ENCODE assay signal across 20 cellular contexts in genomic region chr14:35750202-35750904, GRCh38. TPM values are rescaled to one million over a fixed set of nuclear protein-coding genes. Genes with fewer than 3 reads are reported as not detected.
DNase-seq lines count a peak whose midpoint lies in the region; ATAC-seq, FAIRE-seq and TF ChIP-seq lines count a peak whose summit lies in the region.
"Had no signal": no experiment of that assay in that cellular context is flagged by ENCODE, and none has a peak within 500 bp of the region (broad histone marks: within the 10 kb centered on the region; RNA-seq: fewer than 3 reads in every experiment).

No MANE protein-coding gene starts in this region.

- CTCF ChIA-PET in GM12878 (lab: Yijun Ruan, JAX), result no interaction called here

- BruUV-seq in GM12878 (replicated peaks; lab: Mats Ljungman, UMichigan), result no TSS peak

- TF ChIP-seq CTCF in GM12878 (IDR thresholded peaks at IDR 0.05 in 2 of 3, conservative IDR thresholded peaks at IDR 0.05 in 1 of 3; ENCODE audit: control insufficient read depth in 2 of 3, extremely low read depth in 1 of 3, insufficient read depth in 1 of 3, low read depth in 3 of 3, low read length in 3 of 3), result no peak
- no peak for TF ChIP-seq CTCF in upper lobe of left lung (IDR thresholded peaks at IDR 0.05)

- no peak overlapping the region for H2AFZ ChIP-seq in GM12878 (ENCODE audit: control insufficient read depth, low read depth, low read length)
- H2AFZ ChIP-seq: GM23338 had no signal

- in situ Hi-C loops in GM12878 (cut with MboI), result no loop called here

- H3K4me1 ChIP-seq in GM12878 (ENCODE audit: control insufficient read depth, insufficient read depth, low read length), result no peaks in the 10 kb centered on the region
- H3K4me1 ChIP-seq in upper lobe of left lung, result no peaks in the 10 kb centered on the region
- H3K4me1 ChIP-seq: Caco-2 had no signal

- intact Hi-C loops in GM12878 (cut with micrococcal nuclease; ENCODE audit: unreplicated experiment), result no loop called here

- no peak overlapping the region for H3K4me2 ChIP-seq in GM12878 (ENCODE audit: control insufficient read depth, insufficient read depth)
- H3K4me2 ChIP-seq: GM23338 had no signal

- WGBS in GM12878 (ENCODE audit: insufficient coverage, insufficient replicate concordance, low lambda C conversion rate, missing lambda C conversion rate), result 98% methylated on average over 6 of the region's 6 CpGs
- WGBS in upper lobe of left lung, 2 donors, result 93 to 95% methylated on average over 6 of the region's 6 CpGs

- TF ChIP-seq EP300 in GM12878 (IDR thresholded peaks at IDR 0.05; ENCODE audit: borderline replicate concordance in 1 of 2, control insufficient read depth in 1 of 2, low read depth in 2 of 2, low read length in 2 of 2) (no peak), upper lobe of left lung (IDR thresholded peaks at IDR 0.05) (no peak)

- FAIRE-seq in A204.1 (lab: Jason Lieb, UNC) (peak; percentile 61), GM12878 (lab: Jason Lieb, UNC) (peak; percentile 59), H54 (lab: Jason Lieb, UNC) (no peak)
- FAIRE-seq: GM19239, K562, RCC 7860 had no signal

- DNase-seq in GM12878 (ENCODE audit: low read depth, low spot score) (no peak), inferior parietal cortex (ENCODE audit: extremely low spot score) (peak; percentile 19), pons (ENCODE audit: low spot score) (peak; percentile 71), H54 (ENCODE audit: insufficient read length, low spot score) (no peak), upper lobe of left lung (no peak)
- no peak for DNase-seq in stimulated activated CD4-positive, alpha-beta T cell treated with anti-CD3 and anti-CD28 coated beads, Interleukin-4, amount 100 ng/mL, for 24 hours
- DNase-seq: Caco-2; CD4-positive, alpha-beta T cell; DMS153; GDM1; NCI-H1105 treated with DMSO at 0.1 percent for 48 hours; NCI-H1694; NK-92 treated with Interleukin-12 subunit alpha and Interleukin-12 subunit beta, amount 100 ng/mL, for 24 hours had no signal

- RAD21 ChIA-PET in GM12878 (lab: Charles Lee; ENCODE audit: unreplicated experiment), result no interaction called here

- peaks cover 0 to 4% of the 10 kb centered on the region in 2 experiments; a peak in 2 of 4 replicates for H3K36me3 ChIP-seq in GM12878 (ENCODE audit: control insufficient read depth in 2 of 2, insufficient read depth in 2 of 2, low read length in 1 of 2)
- H3K36me3 ChIP-seq in upper lobe of left lung, result peaks cover 2 to 60% (median 6%) of the 10 kb centered on the region in 4 donors

- H3K27me3 ChIP-seq in GM12878 (replicated peaks in 1 of 2; ENCODE audit: control insufficient read depth in 2 of 2, insufficient read depth in 2 of 2, low read length in 1 of 2) (no peaks in the 10 kb centered on the region), upper lobe of left lung (no peaks in the 10 kb centered on the region)

- no peak for TF ChIP-seq POLR2A in GM12878 (IDR thresholded peaks at IDR 0.05; ENCODE audit: low read depth, low read length)
- no peak for TF ChIP-seq POLR2A in H54 (IDR thresholded peaks at IDR 0.05; ENCODE audit: low read depth, low read length)
- no peak for TF ChIP-seq POLR2A in upper lobe of left lung (IDR thresholded peaks at IDR 0.05)

- H3K9me3 ChIP-seq in GM12878 (replicated peaks; ENCODE audit: control insufficient read depth, insufficient read depth, low read length), result no peaks in the 10 kb centered on the region
- H3K9me3 ChIP-seq in upper lobe of left lung, result no peaks in the 10 kb centered on the region
- H3K9me3 ChIP-seq: Caco-2 had no signal

- H3K79me2 ChIP-seq in GM12878 (ENCODE audit: control insufficient read depth, insufficient read depth, low read length), result no peaks in the 10 kb centered on the region

- no peaks in the 10 kb centered on the region for H4K20me1 ChIP-seq in GM12878 (ENCODE audit: control insufficient read depth, insufficient read depth)

- H3K27ac ChIP-seq in GM12878 (ENCODE audit: control insufficient read depth, insufficient read depth), result no peak overlapping the region
- no peak overlapping the region for H3K27ac ChIP-seq in upper lobe of left lung

- SMC1A ChIA-PET in GM12878 (lab: Charles Lee; ENCODE audit: uncharacterized antibody, unreplicated experiment), result no interaction called here

- no peak for ATAC-seq in GM12878
- ATAC-seq in HG03565 (IDR thresholded peaks at IDR 0.05; ENCODE audit: unreplicated experiment), result no peak
- no peak for ATAC-seq in upper lobe of left lung (ENCODE audit: low FRiP score in 2 of 2)
- ATAC-seq: GM23338, K562, Right ventricle myocardium inferior had no signal

- POLR2A ChIA-PET in GM12878 (lab: Charles Lee), result no interaction called here

- TF ChIP-seq RAD21 in GM12878 (IDR thresholded peaks at IDR 0.05; ENCODE audit: insufficient read depth, low read depth, low read length), result no peak

- H3K4me3 ChIP-seq in GM12878, result no peak overlapping the region
- no peak overlapping the region for H3K4me3 ChIP-seq in upper lobe of left lung
- H3K4me3 ChIP-seq: GM23338, K562 had no signal

- no peak overlapping the region for H3K9ac ChIP-seq in GM12878 (ENCODE audit: control insufficient read depth, insufficient read depth, low read length)

TF ChIP-seq in GM12878, 131 proteins besides CTCF, POLR2A, EP300 and RAD21:
- TF ChIP-seq YBX1 (IDR thresholded peaks at IDR 0.05) (no peak), POLR2AphosphoS2 (IDR thresholded peaks at IDR 0.05; ENCODE audit: low read depth, low read length) (no peak), SRF (IDR thresholded peaks at IDR 0.05; ENCODE audit: low read depth in 2 of 2, low read length in 2 of 2) (no peak), IRF3 (IDR thresholded peaks at IDR 0.05) (no peak), SUZ12 (IDR thresholded peaks at IDR 0.05; ENCODE audit: unreplicated experiment) (no peak), KAT2A (conservative IDR thresholded peaks at IDR 0.05; ENCODE audit: control insufficient read depth, low read depth, low read length) (no peak), TCF7 (IDR thresholded peaks at IDR 0.05; ENCODE audit: borderline replicate concordance) (no peak), PAX8 (IDR thresholded peaks at IDR 0.05) (no peak), PAX5 (IDR thresholded peaks at IDR 0.05; ENCODE audit: borderline replicate concordance, low read depth, low read length) (no peak)

RNA-seq across cellular contexts. Expression of gene RALGAPA1, which starts 58.7 kb away (rescaled TPM):
- total RNA-seq in GM12878 (2013; cell fraction: nucleolus; rRNA removed), result 118 and 125 TPM in 2 replicates
- total RNA-seq in GM12878 (2014; rRNA removed) (15.5 and 22.3 TPM in 2 replicates), GM12878 (2014; rRNA removed; fragmentation: Illumina TruSeq; extraction: Trizol) (26.7 and 30.4 TPM in 2 replicates), GM12878 (2021) (22.8 and 26.7 TPM in 2 replicates), upper lobe of left lung (100 to 1,000 TPM in 2 of 6 donors, 10 to 100 TPM in 4; 55.5 to 155 (median 61.1) TPM)
- 3.7 TPM for polyA plus RNA-seq in GM12878 (2011; ENCODE audit: low read depth)
- polyA plus RNA-seq in GM12878 (2011; rRNA removed) (12.9 and 17.2 TPM in 2 replicates), GM12878 (2014; fragmentation: Illumina TruSeq; extraction: Trizol) (14.4 and 19.3 TPM in 2 replicates), GM12878 (2014; fragmentation: Nextera tagmentation; extraction: Ambion mirVana) (1 to 10 TPM; 5.6 to 5.7 TPM), GM12878 (2014; rRNA removed) (7.7 and 8.3 TPM in 2 replicates), GM12878 (2016; fragmentation: Nextera tagmentation; extraction: Ambion mirVana) (10 to 100 TPM; 15.0 to 18.4 TPM)
- polyA plus RNA-seq in GM12878 (2011; cell fraction: cytosol; rRNA removed), result 5.7 and 6.7 TPM in 2 replicates
- 13.4 and 17.6 TPM in 2 replicates for polyA plus RNA-seq in GM12878 (2011; cell fraction: nucleus; rRNA removed)
- polyA plus RNA-seq in GM12878 (2012), result 6.0 and 6.7 TPM in 2 replicates
- polyA minus RNA-seq in GM12878 (2011; rRNA and poly(A)+ RNA removed), result 35.8 and 37.0 TPM in 2 replicates
- polyA minus RNA-seq in GM12878 (2011; cell fraction: cytosol; rRNA and poly(A)+ RNA removed), result 9.5 and 11.7 TPM in 2 replicates
- polyA minus RNA-seq in GM12878 (2011; cell fraction: nucleus; rRNA and poly(A)+ RNA removed), result 39.4 and 75.8 TPM in 2 replicates

Comparison
In these comparisons a context has a peak if more than half of its experiments do, and no peak if none do; other contexts are left out.
1. DNase-seq: peak in inferior parietal cortex (single experiment) and pons (single experiment); none in GM12878 (single experiment), stimulated activated CD4-positive, alpha-beta T cell treated with anti-CD3 and anti-CD28 coated beads, Interleukin-4, amount 100 ng/mL, for 24 hours (single experiment), H54 (single experiment) and upper lobe of left lung (0 of 2).